In the genomic region with DNA sequence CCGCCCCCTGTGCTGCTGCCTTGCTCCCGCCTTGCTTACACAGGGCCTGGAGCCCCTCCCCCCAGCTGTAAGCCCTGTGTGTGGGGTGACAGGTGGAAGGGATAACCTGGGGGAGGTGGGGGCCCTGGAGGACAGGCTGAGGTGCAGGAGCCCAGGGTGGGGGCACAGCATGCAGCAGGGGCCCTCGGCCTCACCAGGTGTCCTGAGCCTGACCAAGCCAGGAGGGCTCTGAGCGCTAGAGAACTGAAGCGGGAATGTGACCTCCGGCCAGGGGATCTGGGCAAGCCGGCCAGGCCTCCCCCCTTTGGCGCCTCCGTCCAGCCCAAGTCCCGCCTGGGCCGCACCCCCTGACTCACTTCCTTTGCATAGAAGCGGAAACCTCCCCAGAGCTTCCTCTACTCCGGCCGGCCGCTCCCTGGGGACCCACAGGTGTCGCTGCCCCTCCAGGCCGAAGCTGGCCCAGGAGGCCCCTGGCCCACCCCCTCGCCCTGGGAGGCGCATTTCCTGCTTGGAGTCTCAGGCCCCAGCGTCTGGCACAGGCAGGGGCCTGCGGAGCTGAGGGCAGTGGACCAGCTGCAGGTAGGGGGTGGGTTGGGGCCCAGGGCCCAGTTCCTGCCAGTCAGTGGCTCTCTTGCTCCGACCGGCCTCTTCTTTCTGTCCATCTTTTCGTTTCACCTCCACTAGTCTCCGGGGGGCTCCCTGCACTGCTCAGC, we compare ENCODE assay signal across 1 cellular context.
A peak's percentile ranks its signal among the peaks of the same experiment; 100 is the strongest.
TF ChIP-seq lines count a peak whose summit lies in the region.

TSS of gene TOR4A (plus strand) at position 398 of the 713 bp plus-strand sequence. CDS start 964 bp downstream, outside the sequence.

TF ChIP-seq in K562, 482 proteins besides CTCF, POLR2A, EP300 and RAD21 (continued from another document and continues in another):
- TF ChIP-seq, protein P1, sequence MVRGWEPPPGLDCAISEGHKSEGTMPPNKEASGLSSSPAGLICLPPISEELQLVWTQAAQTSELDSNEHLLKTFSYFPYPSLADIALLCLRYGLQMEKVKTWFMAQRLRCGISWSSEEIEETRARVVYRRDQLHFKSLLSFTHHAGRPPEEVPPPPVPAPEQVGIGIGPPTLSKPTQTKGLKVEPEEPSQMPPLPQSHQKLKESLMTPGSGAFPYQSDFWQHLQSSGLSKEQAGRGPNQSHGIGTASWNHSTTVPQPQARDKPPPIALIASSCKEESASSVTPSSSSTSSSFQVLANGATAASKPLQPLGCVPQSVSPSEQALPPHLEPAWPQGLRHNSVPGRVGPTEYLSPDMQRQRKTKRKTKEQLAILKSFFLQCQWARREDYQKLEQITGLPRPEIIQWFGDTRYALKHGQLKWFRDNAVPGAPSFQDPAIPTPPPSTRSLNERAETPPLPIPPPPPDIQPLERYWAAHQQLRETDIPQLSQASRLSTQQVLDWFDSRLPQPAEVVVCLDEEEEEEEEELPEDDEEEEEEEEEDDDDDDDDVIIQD (CRISPR knock-in tag; IDR thresholded peaks at IDR 0.05) = no peak
- TF ChIP-seq RBM22 (IDR thresholded peaks at IDR 0.05; ENCODE audit: low read depth, low read length, poor library complexity, severe bottlenecking) (peak; percentile 58), KDM2B (CRISPR knock-in tag; IDR thresholded peaks at IDR 0.05) (no peak), ZNF561 (CRISPR knock-in tag; conservative IDR thresholded peaks at IDR 0.05) (no peak), ELF2 (CRISPR knock-in tag; IDR thresholded peaks at IDR 0.05) (0 out of 2 replicates have a peak, but pooled peaks have one; percentile 14), ESRRB (CRISPR knock-in tag; IDR thresholded peaks at IDR 0.05; ENCODE audit: borderline replicate concordance) (no peak), ATF1 (CRISPR knock-in tag; IDR thresholded peaks at IDR 0.05) (no peak), ATF1 (tag; IDR thresholded peaks at IDR 0.05) (peak; percentile 59), FIP1L1 (IDR thresholded peaks at IDR 0.05; ENCODE audit: low read depth, low read length, poor library complexity, severe bottlenecking) (peak; percentile 87), CEBPB (tag; IDR thresholded peaks at IDR 0.05) (0 out of 2 replicates have a peak, but pooled peaks have one; percentile 1), REST (CRISPR knock-in tag; IDR thresholded peaks at IDR 0.05; ENCODE audit: low read depth) (no peak; the same call in 1 of the 2 replicates), CAMTA2 (CRISPR knock-in tag; conservative IDR thresholded peaks at IDR 0.05) (no peak), ZNF354B (CRISPR knock-in tag; IDR thresholded peaks at IDR 0.05) (no peak), ZKSCAN1 (IDR thresholded peaks at IDR 0.05; ENCODE audit: low read depth, low read length) (no peak; the same call in 1 of the 2 replicates), ZNF212 (CRISPR knock-in tag; IDR thresholded peaks at IDR 0.05) (no peak), FOXJ3 (CRISPR knock-in tag; IDR thresholded peaks at IDR 0.05) (no peak), ZNF124 (CRISPR knock-in tag; IDR thresholded peaks at IDR 0.05) (no peak), MBD2 (IDR thresholded peaks at IDR 0.05; ENCODE audit: borderline replicate concordance, low read depth) (peak; percentile 56), SMARCB1 (IDR thresholded peaks at IDR 0.05; ENCODE audit: insufficient read length, low read depth) (no peak), ZNF644 (tag; IDR thresholded peaks at IDR 0.05; ENCODE audit: low read depth) (no peak), NRF1 (conservative IDR thresholded peaks at IDR 0.05 in 1 of 2, IDR thresholded peaks at IDR 0.05 in 1 of 2) (peak; percentile 59 to 68), ZBTB9 (CRISPR knock-in tag; IDR thresholded peaks at IDR 0.05) (peak; percentile 58; the same call in 1 of the 2 replicates), DNMT1 (IDR thresholded peaks at IDR 0.05) (no peak), ZNF384 (IDR thresholded peaks at IDR 0.05; ENCODE audit: low read depth, low read length) (no peak), SREBF1 (IDR thresholded peaks at IDR 0.05; ENCODE audit: borderline replicate concordance, low read depth, low read length) (0 out of 2 replicates have a peak, but pooled peaks have one; percentile 15), ZBED1 (IDR thresholded peaks at IDR 0.05) (no peak), DACH1 (IDR thresholded peaks at IDR 0.05; ENCODE audit: partially characterized antibody) (peak; percentile 21), ZNF140 (CRISPR knock-in tag; IDR thresholded peaks at IDR 0.05) (no peak), POLR2H (tag; IDR thresholded peaks at IDR 0.05; ENCODE audit: low read depth) (peak; percentile 84), PCBP2 (IDR thresholded peaks at IDR 0.05; ENCODE audit: low read depth, low read length, poor library complexity, severe bottlenecking) (no peak), ZZZ3 (IDR thresholded peaks at IDR 0.05) (no peak), RBFOX2 (IDR thresholded peaks at IDR 0.05; ENCODE audit: low read depth, low read length) (peak; percentile 91), SNIP1 (IDR thresholded peaks at IDR 0.05; ENCODE audit: low read depth) (no peak), GATA2 (CRISPR knock-in tag; IDR thresholded peaks at IDR 0.05) (no peak), BRCA1 (IDR thresholded peaks at IDR 0.05) (no peak), BRCA1 (CRISPR knock-in tag; IDR thresholded peaks at IDR 0.05) (no peak), SMAD3 (CRISPR knock-in tag; conservative IDR thresholded peaks at IDR 0.05) (0 out of 2 replicates have a peak, but pooled peaks have one; percentile 26), SUPT5H (IDR thresholded peaks at IDR 0.05) (peak; percentile 84), TBL1XR1 (IDR thresholded peaks at IDR 0.05; ENCODE audit: low read length in 2 of 2) (no peak; a peak in 1 of 4 replicates), TCF7 (IDR thresholded peaks at IDR 0.05; ENCODE audit: borderline replicate concordance) (peak; percentile 44; the same call in 1 of the 2 replicates), ZNF696 (CRISPR knock-in tag; conservative IDR thresholded peaks at IDR 0.05) (no peak), RNF2 (IDR thresholded peaks at IDR 0.05) (peak; percentile 55), ZNF444 (CRISPR knock-in tag; IDR thresholded peaks at IDR 0.05) (no peak), LARP7 (IDR thresholded peaks at IDR 0.05) (0 out of 2 replicates have a peak, but pooled peaks have one; percentile 25), SETDB1 (IDR thresholded peaks at IDR 0.05; ENCODE audit: low read length) (no peak), NCOA4 (IDR thresholded peaks at IDR 0.05; ENCODE audit: partially characterized antibody) (no peak), USF1 (CRISPR knock-in tag; IDR thresholded peaks at IDR 0.05) (peak; percentile 14; the same call in 1 of the 2 replicates), ILF3 (IDR thresholded peaks at IDR 0.05; ENCODE audit: borderline replicate concordance) (no peak), SMC3 (conservative IDR thresholded peaks at IDR 0.05; ENCODE audit: insufficient read depth, low read depth, low read length) (no peak), JUN (IDR thresholded peaks at IDR 0.05; ENCODE audit: borderline replicate concordance, low read depth, low read length) (peak; percentile 73), JUN (CRISPR knock-in tag; IDR thresholded peaks at IDR 0.05; ENCODE audit: borderline replicate concordance) (no peak), NEUROD1 (IDR thresholded peaks at IDR 0.05; ENCODE audit: borderline replicate concordance, low read depth, low read length, partially characterized antibody) (peak; percentile 23), NCOA1 (IDR thresholded peaks at IDR 0.05; ENCODE audit: low read depth) (peak; percentile 48; the same call in 1 of the 2 replicates)
- TF ChIP-seq, protein P2, sequence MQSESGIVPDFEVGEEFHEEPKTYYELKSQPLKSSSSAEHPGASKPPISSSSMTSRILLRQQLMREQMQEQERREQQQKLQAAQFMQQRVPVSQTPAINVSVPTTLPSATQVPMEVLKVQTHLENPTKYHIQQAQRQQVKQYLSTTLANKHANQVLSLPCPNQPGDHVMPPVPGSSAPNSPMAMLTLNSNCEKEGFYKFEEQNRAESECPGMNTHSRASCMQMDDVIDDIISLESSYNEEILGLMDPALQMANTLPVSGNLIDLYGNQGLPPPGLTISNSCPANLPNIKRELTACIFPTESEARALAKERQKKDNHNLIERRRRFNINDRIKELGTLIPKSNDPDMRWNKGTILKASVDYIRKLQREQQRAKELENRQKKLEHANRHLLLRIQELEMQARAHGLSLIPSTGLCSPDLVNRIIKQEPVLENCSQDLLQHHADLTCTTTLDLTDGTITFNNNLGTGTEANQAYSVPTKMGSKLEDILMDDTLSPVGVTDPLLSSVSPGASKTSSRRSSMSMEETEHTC (IDR thresholded peaks at IDR 0.05) = no peak
- TF ChIP-seq, protein P3, sequence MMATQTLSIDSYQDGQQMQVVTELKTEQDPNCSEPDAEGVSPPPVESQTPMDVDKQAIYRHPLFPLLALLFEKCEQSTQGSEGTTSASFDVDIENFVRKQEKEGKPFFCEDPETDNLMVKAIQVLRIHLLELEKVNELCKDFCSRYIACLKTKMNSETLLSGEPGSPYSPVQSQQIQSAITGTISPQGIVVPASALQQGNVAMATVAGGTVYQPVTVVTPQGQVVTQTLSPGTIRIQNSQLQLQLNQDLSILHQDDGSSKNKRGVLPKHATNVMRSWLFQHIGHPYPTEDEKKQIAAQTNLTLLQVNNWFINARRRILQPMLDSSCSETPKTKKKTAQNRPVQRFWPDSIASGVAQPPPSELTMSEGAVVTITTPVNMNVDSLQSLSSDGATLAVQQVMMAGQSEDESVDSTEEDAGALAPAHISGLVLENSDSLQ (IDR thresholded peaks at IDR 0.05) = peak; percentile 60
- TF ChIP-seq, protein P4, sequence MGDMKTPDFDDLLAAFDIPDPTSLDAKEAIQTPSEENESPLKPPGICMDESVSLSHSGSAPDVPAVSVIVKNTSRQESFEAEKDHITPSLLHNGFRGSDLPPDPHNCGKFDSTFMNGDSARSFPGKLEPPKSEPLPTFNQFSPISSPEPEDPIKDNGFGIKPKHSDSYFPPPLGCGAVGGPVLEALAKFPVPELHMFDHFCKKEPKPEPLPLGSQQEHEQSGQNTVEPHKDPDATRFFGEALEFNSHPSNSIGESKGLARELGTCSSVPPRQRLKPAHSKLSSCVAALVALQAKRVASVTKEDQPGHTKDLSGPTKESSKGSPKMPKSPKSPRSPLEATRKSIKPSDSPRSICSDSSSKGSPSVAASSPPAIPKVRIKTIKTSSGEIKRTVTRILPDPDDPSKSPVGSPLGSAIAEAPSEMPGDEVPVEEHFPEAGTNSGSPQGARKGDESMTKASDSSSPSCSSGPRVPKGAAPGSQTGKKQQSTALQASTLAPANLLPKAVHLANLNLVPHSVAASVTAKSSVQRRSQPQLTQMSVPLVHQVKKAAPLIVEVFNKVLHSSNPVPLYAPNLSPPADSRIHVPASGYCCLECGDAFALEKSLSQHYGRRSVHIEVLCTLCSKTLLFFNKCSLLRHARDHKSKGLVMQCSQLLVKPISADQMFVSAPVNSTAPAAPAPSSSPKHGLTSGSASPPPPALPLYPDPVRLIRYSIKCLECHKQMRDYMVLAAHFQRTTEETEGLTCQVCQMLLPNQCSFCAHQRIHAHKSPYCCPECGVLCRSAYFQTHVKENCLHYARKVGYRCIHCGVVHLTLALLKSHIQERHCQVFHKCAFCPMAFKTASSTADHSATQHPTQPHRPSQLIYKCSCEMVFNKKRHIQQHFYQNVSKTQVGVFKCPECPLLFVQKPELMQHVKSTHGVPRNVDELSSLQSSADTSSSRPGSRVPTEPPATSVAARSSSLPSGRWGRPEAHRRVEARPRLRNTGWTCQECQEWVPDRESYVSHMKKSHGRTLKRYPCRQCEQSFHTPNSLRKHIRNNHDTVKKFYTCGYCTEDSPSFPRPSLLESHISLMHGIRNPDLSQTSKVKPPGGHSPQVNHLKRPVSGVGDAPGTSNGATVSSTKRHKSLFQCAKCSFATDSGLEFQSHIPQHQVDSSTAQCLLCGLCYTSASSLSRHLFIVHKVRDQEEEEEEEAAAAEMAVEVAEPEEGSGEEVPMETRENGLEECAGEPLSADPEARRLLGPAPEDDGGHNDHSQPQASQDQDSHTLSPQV (IDR thresholded peaks at IDR 0.05) = no peak
